ENCODE assay signal across 9 cellular contexts in genomic region chr20:31674895-31675827, GRCh38. TPM values are rescaled to one million over a fixed set of nuclear protein-coding genes. Genes with fewer than 3 reads are reported as not detected.
DNase-seq lines count a peak whose midpoint lies in the region; ATAC-seq and TF ChIP-seq lines count a peak whose summit lies in the region.
"Had no signal": no experiment of that assay in that cellular context is flagged by ENCODE, and none has a peak within 500 bp of the region (broad histone marks: within the 10 kb centered on the region; RNA-seq: fewer than 3 reads in every experiment).

No MANE protein-coding gene starts in this region.

- CTCF ChIA-PET in OCI-LY7 (lab: Charles Lee; ENCODE audit: unreplicated experiment): interaction anchor here (0.9 to 2.0 kb wide), 7 partner anchors 7 to 49 kb away, joined by 3 to 10 read pairs (median 6); no protein-coding TSS in a partner anchor

- H3K9me2 ChIP-seq in OCI-LY7 (ENCODE audit: insufficient read depth, low read length): no peaks in the 10 kb centered on the region

- peak overlapping the region; percentile 58 for H3K4me3 ChIP-seq in OCI-LY7 (ENCODE audit: low read depth, low read length, poor library complexity, severe bottlenecking)
- no peak overlapping the region for H3K4me3 ChIP-seq in fibroblast of mammary gland (ENCODE audit: control insufficient read depth, low read depth, low read length)
- H3K4me3 ChIP-seq in testis: no peak overlapping the region

- peaks cover 22% of the 10 kb centered on the region; the same call in 1 of the 2 replicates for H3K79me2 ChIP-seq in OCI-LY7 (ENCODE audit: insufficient read depth, low read depth, low read length)

- WGBS in testis, 2 donors: 38 to 44% methylated on average over 10 of the region's 10 CpGs

- no peak overlapping the region for H2AFZ ChIP-seq in OCI-LY7 (ENCODE audit: low read length)

- no peak for TF ChIP-seq CTCF in OCI-LY7 (conservative IDR thresholded peaks at IDR 0.05; ENCODE audit: low read length)
- TF ChIP-seq CTCF in fibroblast of mammary gland (conservative IDR thresholded peaks at IDR 0.05; ENCODE audit: control insufficient read depth, insufficient read depth, low read depth, low read length): no peak
- no peak for TF ChIP-seq CTCF in omental fat pad (IDR thresholded peaks at IDR 0.05)
- TF ChIP-seq CTCF in testis (IDR thresholded peaks at IDR 0.05): no peak

- POLR2A ChIA-PET in OCI-LY7 (lab: Charles Lee): interaction anchor here (0.8 to 4.3 kb wide), 12 partner anchors 10 to 64 kb away, joined by 3 to 34 read pairs (median 4); partner anchors contain the start of genes BCL2L1 and TPX2

- H4K20me1 ChIP-seq in OCI-LY7 (ENCODE audit: insufficient read depth, low read length): no peaks in the 10 kb centered on the region

- H3K27me3 Mint-ChIP-seq in activated T-cell treated with anti-CD3 and anti-CD28 coated beads, Interleukin-2, amount 50 U/mL, for 24 hours: no peaks in the 10 kb centered on the region

- H3K4me1 Mint-ChIP-seq in activated T-cell treated with anti-CD3 and anti-CD28 coated beads, Interleukin-2, amount 50 U/mL, for 24 hours (ENCODE audit: low read depth): peaks cover 84% of the 10 kb centered on the region

- H3K27ac Mint-ChIP-seq in activated T-cell treated with anti-CD3 and anti-CD28 coated beads, Interleukin-2, amount 50 U/mL, for 24 hours: peak overlapping the region; percentile 95

- peak overlapping the region; percentile 81 for H3K27ac ChIP-seq in OCI-LY7 (ENCODE audit: low read depth, low read length, poor library complexity, severe bottlenecking)
- peak overlapping the region; percentile 56 to 87 for H3K27ac ChIP-seq in testis

- H3K36me3 Mint-ChIP-seq in activated T-cell treated with anti-CD3 and anti-CD28 coated beads, Interleukin-2, amount 50 U/mL, for 24 hours (ENCODE audit: low read depth): peaks cover 96% of the 10 kb centered on the region

- no TSS peak for BruUV-seq in OCI-LY7 (replicated peaks; lab: Mats Ljungman, UMichigan)

- H3K9me3 ChIP-seq in OCI-LY7 (ENCODE audit: low read length): no peaks in the 10 kb centered on the region
- H3K9me3 ChIP-seq in testis: no peaks in the 10 kb centered on the region

- peaks cover 68% of the 10 kb centered on the region for H3K4me1 ChIP-seq in OCI-LY7 (ENCODE audit: insufficient read depth, low read length, poor library complexity, severe bottlenecking)
- peaks cover 76% of the 10 kb centered on the region for H3K4me1 ChIP-seq in testis

- peaks cover 46% of the 10 kb centered on the region for H3K36me3 ChIP-seq in OCI-LY7 (ENCODE audit: insufficient read depth, low read length)
- no peaks in the 10 kb centered on the region for H3K36me3 ChIP-seq in testis (ENCODE audit: low read depth, missing control alignments)

- DNase-seq in GDM1 (lab: John Stamatoyannopoulos, UW): peak; percentile 96
- DNase-seq in OCI-LY7 (ENCODE audit: low spot score): peak; percentile 72
- DNase-seq in activated T-cell treated with anti-CD3 and anti-CD28 coated beads, Interleukin-2, amount 50 U/mL, for 24 hours: peak; percentile 68
- peak; percentile 88 for DNase-seq in fibroblast of mammary gland (ENCODE audit: low read depth)
- no peak for DNase-seq in omental fat pad (ENCODE audit: low spot score)
- peak; percentile 49 for DNase-seq in testis
- DNase-seq in retina: no peak

- TF ChIP-seq POLR2A in testis (IDR thresholded peaks at IDR 0.05): no peak

- H3K4me2 ChIP-seq in OCI-LY7 (ENCODE audit: low read length): peak overlapping the region; percentile 88

- no peaks in the 10 kb centered on the region for H3K9me3 Mint-ChIP-seq in activated T-cell treated with anti-CD3 and anti-CD28 coated beads, Interleukin-2, amount 50 U/mL, for 24 hours

- peak overlapping the region; percentile 81 for H3K4me3 Mint-ChIP-seq in activated T-cell treated with anti-CD3 and anti-CD28 coated beads, Interleukin-2, amount 50 U/mL, for 24 hours

- ATAC-seq in HG02571 (IDR thresholded peaks at IDR 0.05; ENCODE audit: unreplicated experiment) (peak; percentile 43), omental fat pad (ENCODE audit: low FRiP score) (peak; percentile 30)

- intact Hi-C loops in OCI-LY7 (cut with micrococcal nuclease; ENCODE audit: unreplicated experiment) (no loop called here), testis (cut with DNase I; ENCODE audit: low total_unique reads) (no loop called here)

- H3K27me3 ChIP-seq in testis: no peaks in the 10 kb centered on the region

RNA-seq across cellular contexts. Expression of gene COX4I2, which starts 37.4 kb away (rescaled TPM):
- total RNA-seq in OCI-LY7 (2014; rRNA removed; shearing (Covaris generic)): not detected in 2 replicates
- total RNA-seq in OCI-LY7 (2022) (not detected in 2 replicates), omental fat pad (10 to 100 TPM in 1 of 4 donors, 1 to 10 TPM in 2, not detected in 1; 1.0 to 17.0 (median 1.8) TPM), testis (1 to 10 TPM; 6.0 to 6.1 TPM)
- polyA plus RNA-seq in testis (ENCODE audit: insufficient read depth, low read depth, low replicate concordance): 2.2 TPM
- total RNA-seq: activated CD8-positive, alpha-beta memory T cell treated with anti-CD3 and anti-CD28 coated beads for 36 hours had no signal

RNA-seq across cellular contexts. Expression of gene BCL2L1, which starts 47.5 kb away (rescaled TPM):
- total RNA-seq in OCI-LY7 (2014; rRNA removed; shearing (Covaris generic)): 83.2 and 88.8 TPM in 2 replicates
- total RNA-seq in OCI-LY7 (2022) (64.2 and 71.5 TPM in 2 replicates), omental fat pad (100 to 1,000 TPM in 2 of 4 donors, 10 to 100 TPM in 2; 65.0 to 140 (median 112) TPM), testis (10 to 100 TPM; 83.0 to 84.7 TPM)
- polyA plus RNA-seq in testis (ENCODE audit: insufficient read depth, low read depth, low replicate concordance): 122 TPM

Comparison
In these comparisons a context has a peak if more than half of its experiments do, and no peak if none do; other contexts are left out.
1. DNase-seq: peak in GDM1 (single experiment), OCI-LY7 (single experiment), activated T-cell treated with anti-CD3 and anti-CD28 coated beads, Interleukin-2, amount 50 U/mL, for 24 hours (single experiment), fibroblast of mammary gland (single experiment) and testis (single experiment); none in omental fat pad (single experiment) and retina (single experiment).